ENCODE assay signal across 26 cellular contexts in genomic region chr1:226486163-226486562, GRCh38.
"Had no signal": no experiment of that assay in that cellular context is flagged by ENCODE, and none has a peak within 500 bp of the region (broad histone marks: within the 10 kb centered on the region; RNA-seq: fewer than 3 reads in every experiment).

No MANE protein-coding gene starts in this region.

- H3K9me3 Mint-ChIP-seq: activated CD4-positive, alpha-beta memory T cell treated with anti-CD3 and anti-CD28 coated beads, Interleukin-2, amount 10 ng/mL, durations not matched to agents 7 days and 5 days; activated naive CD4-positive, alpha-beta T cell treated with anti-CD3 and anti-CD28 coated beads, Interleukin-2, amount 50 U/mL, for 24 hours; activated T-helper 1 cell treated with anti-CD3 and anti-CD28 coated beads, Interleukin-12 subunit alpha, Interleukin-12 subunit beta, Interleukin-2, Interleukin-4 antibody, amounts not matched to agents 30 ng/mL and 10 ng/mL and 1 ng/mL, durations not matched to agents 14 hours and 24 hours and 36 hours; neural crest cell; stimulated activated memory B cell treated with anti-CD40 and anti-IgM and Interleukin-4, amounts not matched to agents 10 μg/mL and 1 μg/mL and 100 μg/mL, for 72 hours had no signal

- DNase-seq: activated B cell treated with CpG ODN at 0.5 μM for 24 hours; activated CD4-positive, alpha-beta memory T cell treated with anti-CD3 and anti-CD28 coated beads, Interleukin-2, amount 10 ng/mL, durations not matched to agents 7 days and 5 days; activated CD4-positive, alpha-beta T cell treated with anti-CD3 and anti-CD28 coated beads for 4 hours; activated gamma-delta T cell; aorta; caudate nucleus; effector memory CD4-positive, alpha-beta T cell; foreskin melanocyte; kidney; lower lobe of right lung; mesendoderm; mucosa of descending colon; retina; sigmoid colon; stimulated activated CD4-positive, alpha-beta T cell treated with anti-CD3 and anti-CD28 coated beads, Interleukin-15, amount 100 ng/mL, for 24 hours; stomach had no signal

- H3K27ac ChIP-seq: lower lobe of right lung, sigmoid colon, stomach, suprapubic skin, tibial nerve had no signal

- FAIRE-seq: colon, kidney had no signal

- H3K9me3 ChIP-seq: lower lobe of right lung, mucosa of descending colon, sigmoid colon, stomach, suprapubic skin had no signal

- H3K27ac Mint-ChIP-seq: activated B cell treated with CpG ODN at 0.5 μM for 24 hours; activated CD4-positive, alpha-beta memory T cell treated with anti-CD3 and anti-CD28 coated beads, Interleukin-2, amount 10 ng/mL, durations not matched to agents 7 days and 5 days; activated naive CD4-positive, alpha-beta T cell treated with anti-CD3 and anti-CD28 coated beads, Interleukin-2, amount 50 U/mL, for 24 hours; activated T-helper 1 cell treated with anti-CD3 and anti-CD28 coated beads, Interleukin-12 subunit alpha, Interleukin-12 subunit beta, Interleukin-2, Interleukin-4 antibody, amounts not matched to agents 30 ng/mL and 10 ng/mL and 1 ng/mL, durations not matched to agents 14 hours and 24 hours and 36 hours; brain; stimulated activated memory B cell treated with anti-CD40 and anti-IgM and Interleukin-4, amounts not matched to agents 10 μg/mL and 1 μg/mL and 100 μg/mL, for 72 hours had no signal

- H3K4me2 ChIP-seq: smooth muscle cell had no signal

- H3K4me3 ChIP-seq: lower lobe of right lung, mucosa of descending colon, sigmoid colon, smooth muscle cell, stomach, suprapubic skin, tibial nerve had no signal

- H3K4me1 Mint-ChIP-seq: activated CD4-positive, alpha-beta memory T cell treated with anti-CD3 and anti-CD28 coated beads, Interleukin-2, amount 10 ng/mL, durations not matched to agents 7 days and 5 days; neural crest cell had no signal

- H3K36me3 Mint-ChIP-seq: activated naive CD4-positive, alpha-beta T cell treated with anti-CD3 and anti-CD28 coated beads, Interleukin-2, amount 50 U/mL, for 24 hours; brain; stimulated activated memory B cell treated with anti-CD40 and anti-IgM and Interleukin-4, amounts not matched to agents 10 μg/mL and 1 μg/mL and 100 μg/mL, for 72 hours had no signal

- H3K4me1 ChIP-seq: lower lobe of right lung, sigmoid colon, stomach, suprapubic skin, tibial nerve had no signal

- H3K4me3 Mint-ChIP-seq: activated B cell treated with CpG ODN at 0.5 μM for 24 hours; activated CD4-positive, alpha-beta memory T cell treated with anti-CD3 and anti-CD28 coated beads, Interleukin-2, amount 10 ng/mL, durations not matched to agents 7 days and 5 days; activated naive CD4-positive, alpha-beta T cell treated with anti-CD3 and anti-CD28 coated beads, Interleukin-2, amount 50 U/mL, for 24 hours; activated T-helper 1 cell treated with anti-CD3 and anti-CD28 coated beads, Interleukin-12 subunit alpha, Interleukin-12 subunit beta, Interleukin-2, Interleukin-4 antibody, amounts not matched to agents 30 ng/mL and 10 ng/mL and 1 ng/mL, durations not matched to agents 14 hours and 24 hours and 36 hours; brain; neural crest cell; stimulated activated memory B cell treated with anti-CD40 and anti-IgM and Interleukin-4, amounts not matched to agents 10 μg/mL and 1 μg/mL and 100 μg/mL, for 72 hours had no signal

- ATAC-seq: esophagus mucosa; lower lobe of right lung; mucosa of descending colon; stimulated activated memory B cell treated with anti-CD40 and anti-IgM and Interleukin-4, amounts not matched to agents 10 μg/mL and 1 μg/mL and 100 μg/mL, for 72 hours had no signal

- H3K36me3 ChIP-seq: lower lobe of right lung, sigmoid colon, stomach, suprapubic skin, tibial nerve had no signal
